In the genomic region with DNA sequence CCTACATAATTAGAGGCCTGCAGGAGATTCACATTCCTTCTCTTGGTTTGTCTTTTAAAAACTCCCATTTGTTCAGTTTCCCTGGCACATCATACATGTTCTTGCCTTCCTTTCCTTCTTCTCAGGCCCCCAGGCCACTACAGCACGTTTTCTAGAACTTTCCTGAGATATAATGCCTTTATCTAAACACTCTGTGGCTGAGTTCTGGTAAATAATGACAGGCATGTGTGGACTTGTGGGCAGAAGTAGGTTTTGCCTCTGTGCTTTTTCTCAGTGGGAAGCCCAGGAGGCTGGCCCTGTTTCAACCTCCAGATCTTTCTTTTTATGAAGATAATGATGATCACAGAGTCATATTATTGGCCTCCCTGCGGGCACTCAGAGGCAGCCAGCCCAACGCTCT, we compare ENCODE assay signal across 1 cellular context.
TF ChIP-seq lines count a peak whose summit lies in the region.

No MANE protein-coding gene starts in this region.

TF ChIP-seq in GM23338, 12 proteins besides CTCF, POLR2A, EP300 and RAD21:
- TF ChIP-seq, protein P1, sequence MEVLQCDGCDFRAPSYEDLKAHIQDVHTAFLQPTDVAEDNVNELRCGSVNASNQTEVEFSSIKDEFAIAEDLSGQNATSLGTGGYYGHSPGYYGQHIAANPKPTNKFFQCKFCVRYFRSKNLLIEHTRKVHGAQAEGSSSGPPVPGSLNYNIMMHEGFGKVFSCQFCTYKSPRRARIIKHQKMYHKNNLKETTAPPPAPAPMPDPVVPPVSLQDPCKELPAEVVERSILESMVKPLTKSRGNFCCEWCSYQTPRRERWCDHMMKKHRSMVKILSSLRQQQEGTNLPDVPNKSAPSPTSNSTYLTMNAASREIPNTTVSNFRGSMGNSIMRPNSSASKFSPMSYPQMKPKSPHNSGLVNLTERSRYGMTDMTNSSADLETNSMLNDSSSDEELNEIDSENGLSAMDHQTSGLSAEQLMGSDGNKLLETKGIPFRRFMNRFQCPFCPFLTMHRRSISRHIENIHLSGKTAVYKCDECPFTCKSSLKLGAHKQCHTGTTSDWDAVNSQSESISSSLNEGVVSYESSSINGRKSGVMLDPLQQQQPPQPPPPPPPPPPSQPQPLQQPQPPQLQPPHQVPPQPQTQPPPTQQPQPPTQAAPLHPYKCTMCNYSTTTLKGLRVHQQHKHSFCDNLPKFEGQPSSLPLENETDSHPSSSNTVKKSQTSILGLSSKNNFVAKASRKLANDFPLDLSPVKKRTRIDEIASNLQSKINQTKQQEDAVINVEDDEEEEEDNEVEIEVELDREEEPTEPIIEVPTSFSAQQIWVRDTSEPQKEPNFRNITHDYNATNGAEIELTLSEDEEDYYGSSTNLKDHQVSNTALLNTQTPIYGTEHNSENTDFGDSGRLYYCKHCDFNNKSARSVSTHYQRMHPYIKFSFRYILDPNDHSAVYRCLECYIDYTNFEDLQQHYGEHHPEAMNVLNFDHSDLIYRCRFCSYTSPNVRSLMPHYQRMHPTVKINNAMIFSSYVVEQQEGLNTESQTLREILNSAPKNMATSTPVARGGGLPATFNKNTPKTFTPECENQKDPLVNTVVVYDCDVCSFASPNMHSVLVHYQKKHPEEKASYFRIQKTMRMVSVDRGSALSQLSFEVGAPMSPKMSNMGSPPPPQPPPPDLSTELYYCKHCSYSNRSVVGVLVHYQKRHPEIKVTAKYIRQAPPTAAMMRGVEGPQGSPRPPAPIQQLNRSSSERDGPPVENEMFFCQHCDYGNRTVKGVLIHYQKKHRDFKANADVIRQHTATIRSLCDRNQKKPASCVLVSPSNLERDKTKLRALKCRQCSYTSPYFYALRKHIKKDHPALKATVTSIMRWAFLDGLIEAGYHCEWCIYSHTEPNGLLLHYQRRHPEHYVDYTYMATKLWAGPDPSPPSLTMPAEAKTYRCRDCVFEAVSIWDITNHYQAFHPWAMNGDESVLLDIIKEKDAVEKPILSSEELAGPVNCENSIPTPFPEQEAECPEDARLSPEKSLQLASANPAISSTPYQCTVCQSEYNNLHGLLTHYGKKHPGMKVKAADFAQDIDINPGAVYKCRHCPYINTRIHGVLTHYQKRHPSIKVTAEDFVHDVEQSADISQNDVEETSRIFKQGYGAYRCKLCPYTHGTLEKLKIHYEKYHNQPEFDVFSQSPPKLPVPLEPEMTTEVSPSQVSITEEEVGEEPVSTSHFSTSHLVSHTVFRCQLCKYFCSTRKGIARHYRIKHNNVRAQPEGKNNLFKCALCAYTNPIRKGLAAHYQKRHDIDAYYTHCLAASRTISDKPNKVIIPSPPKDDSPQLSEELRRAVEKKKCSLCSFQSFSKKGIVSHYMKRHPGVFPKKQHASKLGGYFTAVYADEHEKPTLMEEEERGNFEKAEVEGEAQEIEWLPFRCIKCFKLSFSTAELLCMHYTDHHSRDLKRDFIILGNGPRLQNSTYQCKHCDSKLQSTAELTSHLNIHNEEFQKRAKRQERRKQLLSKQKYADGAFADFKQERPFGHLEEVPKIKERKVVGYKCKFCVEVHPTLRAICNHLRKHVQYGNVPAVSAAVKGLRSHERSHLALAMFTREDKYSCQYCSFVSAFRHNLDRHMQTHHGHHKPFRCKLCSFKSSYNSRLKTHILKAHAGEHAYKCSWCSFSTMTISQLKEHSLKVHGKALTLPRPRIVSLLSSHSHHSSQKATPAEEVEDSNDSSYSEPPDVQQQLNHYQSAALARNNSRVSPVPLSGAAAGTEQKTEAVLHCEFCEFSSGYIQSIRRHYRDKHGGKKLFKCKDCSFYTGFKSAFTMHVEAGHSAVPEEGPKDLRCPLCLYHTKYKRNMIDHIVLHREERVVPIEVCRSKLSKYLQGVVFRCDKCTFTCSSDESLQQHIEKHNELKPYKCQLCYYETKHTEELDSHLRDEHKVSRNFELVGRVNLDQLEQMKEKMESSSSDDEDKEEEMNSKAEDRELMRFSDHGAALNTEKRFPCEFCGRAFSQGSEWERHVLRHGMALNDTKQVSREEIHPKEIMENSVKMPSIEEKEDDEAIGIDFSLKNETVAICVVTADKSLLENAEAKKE (CRISPR knock-in tag; IDR thresholded peaks at IDR 0.05) = no peak
- TF ChIP-seq EZH2phosphoT487 (IDR thresholded peaks at IDR 0.05; ENCODE audit: unreplicated experiment) (no peak), CREB1 (CRISPR knock-in tag; IDR thresholded peaks at IDR 0.05; ENCODE audit: low read depth) (no peak), STAT1 (IDR thresholded peaks at IDR 0.05; ENCODE audit: unreplicated experiment) (no peak), POLR2AphosphoS5 (IDR thresholded peaks at IDR 0.05; ENCODE audit: low read depth) (no peak), NANOG (IDR thresholded peaks at IDR 0.05; ENCODE audit: borderline replicate concordance) (no peak), JUNB (IDR thresholded peaks at IDR 0.05; ENCODE audit: unreplicated experiment) (no peak), ZNF331 (CRISPR knock-in tag; IDR thresholded peaks at IDR 0.05; ENCODE audit: low read depth) (no peak), EZH2 (IDR thresholded peaks at IDR 0.05; ENCODE audit: low read depth, unreplicated experiment) (no peak), ZNF114 (CRISPR knock-in tag; IDR thresholded peaks at IDR 0.05) (no peak)
- TF ChIP-seq, protein P2, sequence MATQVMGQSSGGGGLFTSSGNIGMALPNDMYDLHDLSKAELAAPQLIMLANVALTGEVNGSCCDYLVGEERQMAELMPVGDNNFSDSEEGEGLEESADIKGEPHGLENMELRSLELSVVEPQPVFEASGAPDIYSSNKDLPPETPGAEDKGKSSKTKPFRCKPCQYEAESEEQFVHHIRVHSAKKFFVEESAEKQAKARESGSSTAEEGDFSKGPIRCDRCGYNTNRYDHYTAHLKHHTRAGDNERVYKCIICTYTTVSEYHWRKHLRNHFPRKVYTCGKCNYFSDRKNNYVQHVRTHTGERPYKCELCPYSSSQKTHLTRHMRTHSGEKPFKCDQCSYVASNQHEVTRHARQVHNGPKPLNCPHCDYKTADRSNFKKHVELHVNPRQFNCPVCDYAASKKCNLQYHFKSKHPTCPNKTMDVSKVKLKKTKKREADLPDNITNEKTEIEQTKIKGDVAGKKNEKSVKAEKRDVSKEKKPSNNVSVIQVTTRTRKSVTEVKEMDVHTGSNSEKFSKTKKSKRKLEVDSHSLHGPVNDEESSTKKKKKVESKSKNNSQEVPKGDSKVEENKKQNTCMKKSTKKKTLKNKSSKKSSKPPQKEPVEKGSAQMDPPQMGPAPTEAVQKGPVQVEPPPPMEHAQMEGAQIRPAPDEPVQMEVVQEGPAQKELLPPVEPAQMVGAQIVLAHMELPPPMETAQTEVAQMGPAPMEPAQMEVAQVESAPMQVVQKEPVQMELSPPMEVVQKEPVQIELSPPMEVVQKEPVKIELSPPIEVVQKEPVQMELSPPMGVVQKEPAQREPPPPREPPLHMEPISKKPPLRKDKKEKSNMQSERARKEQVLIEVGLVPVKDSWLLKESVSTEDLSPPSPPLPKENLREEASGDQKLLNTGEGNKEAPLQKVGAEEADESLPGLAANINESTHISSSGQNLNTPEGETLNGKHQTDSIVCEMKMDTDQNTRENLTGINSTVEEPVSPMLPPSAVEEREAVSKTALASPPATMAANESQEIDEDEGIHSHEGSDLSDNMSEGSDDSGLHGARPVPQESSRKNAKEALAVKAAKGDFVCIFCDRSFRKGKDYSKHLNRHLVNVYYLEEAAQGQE (IDR thresholded peaks at IDR 0.05; ENCODE audit: unreplicated experiment) = no peak
- TF ChIP-seq, protein P3, sequence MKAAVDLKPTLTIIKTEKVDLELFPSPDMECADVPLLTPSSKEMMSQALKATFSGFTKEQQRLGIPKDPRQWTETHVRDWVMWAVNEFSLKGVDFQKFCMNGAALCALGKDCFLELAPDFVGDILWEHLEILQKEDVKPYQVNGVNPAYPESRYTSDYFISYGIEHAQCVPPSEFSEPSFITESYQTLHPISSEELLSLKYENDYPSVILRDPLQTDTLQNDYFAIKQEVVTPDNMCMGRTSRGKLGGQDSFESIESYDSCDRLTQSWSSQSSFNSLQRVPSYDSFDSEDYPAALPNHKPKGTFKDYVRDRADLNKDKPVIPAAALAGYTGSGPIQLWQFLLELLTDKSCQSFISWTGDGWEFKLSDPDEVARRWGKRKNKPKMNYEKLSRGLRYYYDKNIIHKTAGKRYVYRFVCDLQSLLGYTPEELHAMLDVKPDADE (IDR thresholded peaks at IDR 0.05) = no peak
